29 cellular contexts compared by ENCODE assay signal in genomic region chr7:1590887-1591286, GRCh38.
"Had no signal": no experiment of that assay in that cellular context is flagged by ENCODE, and none has a peak within 500 bp of the region (broad histone marks: within the 10 kb centered on the region; RNA-seq: fewer than 3 reads in every experiment).

No MANE protein-coding gene starts in this region.

- H3K27me3 ChIP-seq: MG63 had no signal

- H3K4me3 ChIP-seq: adrenal gland, body of pancreas, breast epithelium, MG63, PC-9 had no signal

- H3K27ac Mint-ChIP-seq: activated CD4-positive, alpha-beta T cell treated with anti-CD3 and anti-CD28 coated beads, Interleukin-2, amount 10 ng/mL, durations not matched to agents 24 days and 14 days; activated CD8-positive, alpha-beta T cell treated with anti-CD3 and anti-CD28 coated beads for 36 hours; activated naive CD4-positive, alpha-beta T cell treated with anti-CD3 and anti-CD28 coated beads for 36 hours; activated T-cell treated with anti-CD3 and anti-CD28 coated beads, Interleukin-2, amount 50 U/mL, for 24 hours; activated T-helper 2 cell treated with anti-CD3 and anti-CD28 coated beads, Interferon-gamma antibody, Interleukin-2, Interleukin-4, amounts not matched to agents 10 μg/mL and 5 μg/mL and 100 μg/mL, durations not matched to agents 14 hours and 24 hours and 36 hours had no signal

- H3K4me3 Mint-ChIP-seq: activated CD4-positive, alpha-beta T cell treated with anti-CD3 and anti-CD28 coated beads, Interleukin-2, amount 10 ng/mL, durations not matched to agents 24 days and 14 days; activated CD8-positive, alpha-beta T cell treated with anti-CD3 and anti-CD28 coated beads for 36 hours; activated naive CD4-positive, alpha-beta T cell treated with anti-CD3 and anti-CD28 coated beads for 36 hours; activated T-cell treated with anti-CD3 and anti-CD28 coated beads, Interleukin-2, amount 50 U/mL, for 24 hours had no signal

- H3K4me2 ChIP-seq: PC-9 had no signal

- H3K27ac ChIP-seq: adrenal gland, body of pancreas, breast epithelium, PC-9, RWPE1 had no signal

- H3K4me1 ChIP-seq: adrenal gland, breast epithelium had no signal

- DNase-seq: activated CD4-positive, alpha-beta T cell treated with anti-CD3 and anti-CD28 coated beads, Interleukin-2, amount 10 ng/mL, durations not matched to agents 24 days and 14 days; activated CD4-positive, alpha-beta T cell treated with anti-CD3 and anti-CD28 coated beads, Interleukin-2, amount 50 U/mL, for 4 hours; activated CD8-positive, alpha-beta T cell treated with anti-CD3 and anti-CD28 coated beads for 36 hours; activated gamma-delta T cell treated with Interleukin-2 at 50 U/mL for 16 hours; activated naive CD4-positive, alpha-beta T cell treated with anti-CD3 and anti-CD28 coated beads for 36 hours; activated T-cell treated with anti-CD3 and anti-CD28 coated beads, Interleukin-2, amount 50 U/mL, for 24 hours; adrenal gland; body of pancreas; Kasumi-1; MG63; NCI-H1048; NCI-H1105 treated with DMSO at 0.1 percent for 48 hours; NCI-H1436; NCI-H1694; NCI-H1930; NCI-H2081 treated with DMSO at 0.1 percent for 48 hours; NCI-H510A; NCI-H526; NCI-H748 treated with DMSO at 0.1 percent for 48 hours; NK-92 treated with Interleukin-12 subunit alpha and Interleukin-12 subunit beta, amount 100 ng/mL, for 24 hours; PC-9; SW 1271; T-helper 1 cell; T-helper 2 cell; T-helper 9 cell had no signal

- H2AFZ ChIP-seq: PC-9 had no signal

- H3K36me3 Mint-ChIP-seq: activated naive CD4-positive, alpha-beta T cell treated with anti-CD3 and anti-CD28 coated beads, Interleukin-2, amount 50 U/mL, for 72 hours had no signal

- H3K36me3 ChIP-seq: adrenal gland, breast epithelium, MG63 had no signal

- H3K9me3 ChIP-seq: MG63 had no signal

- ATAC-seq: activated naive CD4-positive, alpha-beta T cell treated with anti-CD3 and anti-CD28 coated beads, Interleukin-2, amount 50 U/mL, for 72 hours; body of pancreas had no signal
